In the genomic region with DNA sequence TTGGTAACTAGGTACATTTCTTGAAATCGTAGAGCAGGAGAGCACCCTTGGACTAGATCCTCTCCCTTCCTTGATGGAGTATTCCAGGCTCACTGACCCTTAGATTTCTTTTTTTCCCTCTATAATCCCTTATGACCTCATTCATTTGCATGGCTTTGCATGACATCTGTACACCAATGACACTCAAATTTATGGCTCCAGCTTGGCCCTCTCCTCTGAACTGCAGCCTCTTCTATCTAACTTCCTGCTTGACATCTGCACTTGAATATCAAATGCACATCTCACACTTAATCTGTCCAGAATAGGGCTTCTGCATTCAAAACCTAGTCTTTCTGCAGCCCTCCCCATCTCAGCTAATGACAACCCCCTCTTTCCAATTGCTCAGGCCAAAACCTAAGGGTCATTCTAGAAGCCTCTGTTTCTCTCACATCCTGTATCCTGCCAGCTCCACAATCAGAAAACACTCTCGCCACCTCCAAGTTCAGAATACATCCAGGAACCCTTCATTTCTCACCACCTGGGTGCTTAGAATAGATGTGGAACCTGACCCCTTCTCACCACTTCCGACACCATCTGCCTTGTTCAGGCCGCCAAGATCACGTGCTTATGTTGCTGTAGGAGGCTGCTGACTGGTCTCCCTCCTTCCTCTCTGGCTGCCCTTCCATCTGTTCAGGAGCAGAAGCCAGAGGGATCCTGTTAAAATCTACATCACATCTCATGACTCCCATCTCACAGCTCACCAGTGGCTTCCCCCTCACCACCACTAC, we compare ENCODE assay signal across 12 cellular contexts.
DNase-seq lines count a peak whose midpoint lies in the region; ATAC-seq and TF ChIP-seq lines count a peak whose summit lies in the region.
"Had no signal": no experiment of that assay in that cellular context is flagged by ENCODE, and none has a peak within 500 bp of the region (broad histone marks: within the 10 kb centered on the region; RNA-seq: fewer than 3 reads in every experiment).

No MANE protein-coding gene starts in this region.

- no peak overlapping the region for H3K4me3 ChIP-seq in smooth muscle cell
- H3K4me3 ChIP-seq: colonic mucosa had no signal

- H3K9me3 ChIP-seq in smooth muscle cell (replicated peaks; ENCODE audit: low read depth) = no peaks in the 10 kb centered on the region
- H3K9me3 ChIP-seq: colonic mucosa had no signal

- no peaks in the 10 kb centered on the region for H3K27me3 ChIP-seq in smooth muscle cell (ENCODE audit: low read depth)
- H3K27me3 ChIP-seq: colonic mucosa had no signal

- no peak overlapping the region for H3K4me2 ChIP-seq in smooth muscle cell

- 93% methylated on average over 5 of the region's 5 CpGs for WGBS in smooth muscle cell (ENCODE audit: low lambda C conversion rate)

- H3K36me3 ChIP-seq in smooth muscle cell (ENCODE audit: low read depth) = no peaks in the 10 kb centered on the region
- H3K36me3 ChIP-seq: colonic mucosa had no signal

- H4K20me1 ChIP-seq in smooth muscle cell (ENCODE audit: low read depth) = no peaks in the 10 kb centered on the region

- no peak overlapping the region for H3K27ac ChIP-seq in smooth muscle cell (ENCODE audit: low read depth)
- H3K27ac ChIP-seq: colonic mucosa had no signal

- H2AFZ ChIP-seq in smooth muscle cell (ENCODE audit: low read depth) = no peak overlapping the region

- H3K79me2 ChIP-seq in smooth muscle cell (ENCODE audit: low read depth) = no peaks in the 10 kb centered on the region

- TF ChIP-seq CTCF in smooth muscle cell (IDR thresholded peaks at IDR 0.05; ENCODE audit: borderline replicate concordance, insufficient read depth, poor library complexity, severe bottlenecking) = no peak

- ATAC-seq in GM18508 (IDR thresholded peaks at IDR 0.05; ENCODE audit: insufficient read depth, unreplicated experiment) = peak; percentile 87
- peak; percentile 76 for ATAC-seq in GM21717 (IDR thresholded peaks at IDR 0.05; ENCODE audit: unreplicated experiment)
- ATAC-seq in HG03565 (IDR thresholded peaks at IDR 0.05; ENCODE audit: unreplicated experiment) = peak; percentile 67
- no peak for ATAC-seq in HG02642 (IDR thresholded peaks at IDR 0.05; ENCODE audit: poor library complexity, unreplicated experiment)
- ATAC-seq: PC-3 had no signal

- DNase-seq in RPMI8226 (peak; percentile 77), NK-92 (lab: John Stamatoyannopoulos, UW; ENCODE audit: unreplicated experiment) (no peak), smooth muscle cell (lab: John Stamatoyannopoulos, UW; ENCODE audit: unreplicated experiment) (no peak)
- no peak for DNase-seq in activated CD8-positive, alpha-beta memory T cell treated with anti-CD3 and anti-CD28 coated beads for 24 hours
- DNase-seq: activated gamma-delta T cell; colonic mucosa; PC-3; stimulated activated CD8-positive, alpha-beta memory T cell treated with anti-CD3 and anti-CD28 coated beads, Interleukin-4, amount 100 ng/mL, for 48 hours had no signal

- no peaks in the 10 kb centered on the region for H3F3A ChIP-seq in smooth muscle cell (ENCODE audit: low read depth)

- peaks cover 19% of the 10 kb centered on the region for H3K4me1 ChIP-seq in smooth muscle cell (ENCODE audit: low read depth)
- H3K4me1 ChIP-seq: colonic mucosa had no signal

- no peak overlapping the region for H3K9ac ChIP-seq in smooth muscle cell (ENCODE audit: low read depth)
